1 cellular context compared by ENCODE assay signal in the genomic region with DNA sequence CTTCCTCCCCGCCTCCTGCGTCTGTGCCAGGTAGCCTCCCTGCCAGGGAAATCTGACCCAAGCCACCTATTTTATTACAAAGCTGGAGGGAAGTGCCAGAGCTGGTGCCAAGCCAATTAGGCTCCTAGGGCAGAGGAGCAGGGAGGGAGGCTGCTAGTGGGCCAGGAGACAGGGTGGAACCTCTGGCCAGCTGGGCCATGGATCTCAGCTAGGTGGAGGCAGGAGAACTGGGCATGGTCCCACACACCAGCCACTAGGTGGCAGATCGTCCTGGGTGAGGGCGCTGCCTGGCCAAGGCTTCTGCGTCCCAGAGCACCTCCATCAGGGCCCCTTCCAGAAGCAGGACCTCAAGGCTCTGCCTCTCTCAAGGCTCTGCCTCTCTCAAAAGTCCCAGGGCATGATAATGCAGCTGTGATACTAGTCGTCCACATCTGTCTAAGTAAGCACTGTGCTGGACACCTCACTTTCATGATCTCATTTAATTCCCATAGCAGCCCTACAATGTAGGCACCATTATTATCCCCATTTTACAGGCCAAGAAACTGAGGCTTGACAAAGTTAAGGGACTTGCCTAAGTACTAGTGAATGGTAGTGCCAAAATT.
TF ChIP-seq lines count a peak whose summit lies in the region.

No MANE protein-coding gene starts in this region.

TF ChIP-seq in GM12878, 131 proteins besides CTCF, POLR2A, EP300 and RAD21 (continued from another document and continues in another):
- TF ChIP-seq ZZZ3 (IDR thresholded peaks at IDR 0.05; ENCODE audit: control insufficient read depth, insufficient read length, low read depth) (no peak), KDM1A (IDR thresholded peaks at IDR 0.05; ENCODE audit: borderline replicate concordance) (no peak), RFX5 (IDR thresholded peaks at IDR 0.05; ENCODE audit: low read depth, low read length) (no peak), STAT1 (conservative IDR thresholded peaks at IDR 0.05) (no peak), IKZF1 (conservative IDR thresholded peaks at IDR 0.05) (peak; percentile 36; the same call in 1 of the 2 replicates), ZSCAN29 (IDR thresholded peaks at IDR 0.05) (no peak), SMC3 (IDR thresholded peaks at IDR 0.05; ENCODE audit: borderline replicate concordance, low read length) (peak; percentile 93), BMI1 (IDR thresholded peaks at IDR 0.05; ENCODE audit: borderline replicate concordance) (no peak), RB1 (IDR thresholded peaks at IDR 0.05; ENCODE audit: borderline replicate concordance) (0 out of 2 replicates have a peak, but pooled peaks have one; percentile 27), NFIC (IDR thresholded peaks at IDR 0.05; ENCODE audit: low read depth, low read length) (no peak), ZNF274 (IDR thresholded peaks at IDR 0.05; ENCODE audit: insufficient read depth, insufficient read length) (no peak), HDAC6 (IDR thresholded peaks at IDR 0.05; ENCODE audit: unreplicated experiment) (no peak), MTA3 (IDR thresholded peaks at IDR 0.05; ENCODE audit: borderline replicate concordance, low read length) (no peak), NFXL1 (IDR thresholded peaks at IDR 0.05; ENCODE audit: borderline replicate concordance) (no peak), CEBPB (IDR thresholded peaks at IDR 0.05; ENCODE audit: borderline replicate concordance in 1 of 2, low read depth in 2 of 2, low read length in 2 of 2) (no peak), SMARCA5 (IDR thresholded peaks at IDR 0.05) (peak; percentile 59), FOXK2 (IDR thresholded peaks at IDR 0.05) (no peak), ATF7 (IDR thresholded peaks at IDR 0.05; ENCODE audit: low read depth) (no peak), MTA2 (IDR thresholded peaks at IDR 0.05; ENCODE audit: low read depth) (no peak), STAT3 (IDR thresholded peaks at IDR 0.05; ENCODE audit: low read depth, low read length) (no peak), CBX3 (IDR thresholded peaks at IDR 0.05; ENCODE audit: borderline replicate concordance, low read depth) (no peak), TCF12 (IDR thresholded peaks at IDR 0.05; ENCODE audit: low read depth, low read length) (no peak), HDGF (IDR thresholded peaks at IDR 0.05) (0 out of 2 replicates have a peak, but pooled peaks have one; percentile 43), ZNF217 (IDR thresholded peaks at IDR 0.05) (peak; percentile 70; the same call in 1 of the 2 replicates), MEF2B (IDR thresholded peaks at IDR 0.05; ENCODE audit: partially characterized antibody, poor library complexity, severe bottlenecking) (no peak), SPI1 (IDR thresholded peaks at IDR 0.05; ENCODE audit: borderline replicate concordance, insufficient read depth, low read depth, low read length) (no peak), SRF (IDR thresholded peaks at IDR 0.05; ENCODE audit: low read depth in 2 of 2, low read length in 2 of 2) (no peak), SREBF2 (IDR thresholded peaks at IDR 0.05; ENCODE audit: low read length) (no peak), MEF2A (IDR thresholded peaks at IDR 0.05; ENCODE audit: insufficient read depth, low read depth, low read length) (no peak), IRF4 (IDR thresholded peaks at IDR 0.05; ENCODE audit: low read depth, low read length) (0 out of 2 replicates have a peak, but pooled peaks have one; percentile 21), ASH2L (IDR thresholded peaks at IDR 0.05; ENCODE audit: borderline replicate concordance, low read depth) (no peak), BHLHE40 (IDR thresholded peaks at IDR 0.05; ENCODE audit: borderline replicate concordance in 1 of 2, low read depth in 2 of 2, low read length in 1 of 2) (0 out of 4 replicates have a peak, but pooled peaks of 1 of the 2 experiments have one; percentile 7), BCL11A (IDR thresholded peaks at IDR 0.05; ENCODE audit: low read depth, low read length) (no peak), GABPA (IDR thresholded peaks at IDR 0.05; ENCODE audit: low read depth) (no peak)
- TF ChIP-seq, protein P1, sequence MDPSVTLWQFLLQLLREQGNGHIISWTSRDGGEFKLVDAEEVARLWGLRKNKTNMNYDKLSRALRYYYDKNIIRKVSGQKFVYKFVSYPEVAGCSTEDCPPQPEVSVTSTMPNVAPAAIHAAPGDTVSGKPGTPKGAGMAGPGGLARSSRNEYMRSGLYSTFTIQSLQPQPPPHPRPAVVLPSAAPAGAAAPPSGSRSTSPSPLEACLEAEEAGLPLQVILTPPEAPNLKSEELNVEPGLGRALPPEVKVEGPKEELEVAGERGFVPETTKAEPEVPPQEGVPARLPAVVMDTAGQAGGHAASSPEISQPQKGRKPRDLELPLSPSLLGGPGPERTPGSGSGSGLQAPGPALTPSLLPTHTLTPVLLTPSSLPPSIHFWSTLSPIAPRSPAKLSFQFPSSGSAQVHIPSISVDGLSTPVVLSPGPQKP (IDR thresholded peaks at IDR 0.05; ENCODE audit: low read depth, low read length): no peak
- TF ChIP-seq, protein P2, sequence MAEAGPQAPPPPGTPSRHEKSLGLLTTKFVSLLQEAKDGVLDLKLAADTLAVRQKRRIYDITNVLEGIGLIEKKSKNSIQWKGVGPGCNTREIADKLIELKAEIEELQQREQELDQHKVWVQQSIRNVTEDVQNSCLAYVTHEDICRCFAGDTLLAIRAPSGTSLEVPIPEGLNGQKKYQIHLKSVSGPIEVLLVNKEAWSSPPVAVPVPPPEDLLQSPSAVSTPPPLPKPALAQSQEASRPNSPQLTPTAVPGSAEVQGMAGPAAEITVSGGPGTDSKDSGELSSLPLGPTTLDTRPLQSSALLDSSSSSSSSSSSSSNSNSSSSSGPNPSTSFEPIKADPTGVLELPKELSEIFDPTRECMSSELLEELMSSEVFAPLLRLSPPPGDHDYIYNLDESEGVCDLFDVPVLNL (IDR thresholded peaks at IDR 0.05; ENCODE audit: low read depth, low read length): no peak
- TF ChIP-seq, protein P3, sequence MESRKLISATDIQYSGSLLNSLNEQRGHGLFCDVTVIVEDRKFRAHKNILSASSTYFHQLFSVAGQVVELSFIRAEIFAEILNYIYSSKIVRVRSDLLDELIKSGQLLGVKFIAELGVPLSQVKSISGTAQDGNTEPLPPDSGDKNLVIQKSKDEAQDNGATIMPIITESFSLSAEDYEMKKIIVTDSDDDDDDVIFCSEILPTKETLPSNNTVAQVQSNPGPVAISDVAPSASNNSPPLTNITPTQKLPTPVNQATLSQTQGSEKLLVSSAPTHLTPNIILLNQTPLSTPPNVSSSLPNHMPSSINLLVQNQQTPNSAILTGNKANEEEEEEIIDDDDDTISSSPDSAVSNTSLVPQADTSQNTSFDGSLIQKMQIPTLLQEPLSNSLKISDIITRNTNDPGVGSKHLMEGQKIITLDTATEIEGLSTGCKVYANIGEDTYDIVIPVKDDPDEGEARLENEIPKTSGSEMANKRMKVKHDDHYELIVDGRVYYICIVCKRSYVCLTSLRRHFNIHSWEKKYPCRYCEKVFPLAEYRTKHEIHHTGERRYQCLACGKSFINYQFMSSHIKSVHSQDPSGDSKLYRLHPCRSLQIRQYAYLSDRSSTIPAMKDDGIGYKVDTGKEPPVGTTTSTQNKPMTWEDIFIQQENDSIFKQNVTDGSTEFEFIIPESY (IDR thresholded peaks at IDR 0.05): no peak
- TF ChIP-seq, protein P4, sequence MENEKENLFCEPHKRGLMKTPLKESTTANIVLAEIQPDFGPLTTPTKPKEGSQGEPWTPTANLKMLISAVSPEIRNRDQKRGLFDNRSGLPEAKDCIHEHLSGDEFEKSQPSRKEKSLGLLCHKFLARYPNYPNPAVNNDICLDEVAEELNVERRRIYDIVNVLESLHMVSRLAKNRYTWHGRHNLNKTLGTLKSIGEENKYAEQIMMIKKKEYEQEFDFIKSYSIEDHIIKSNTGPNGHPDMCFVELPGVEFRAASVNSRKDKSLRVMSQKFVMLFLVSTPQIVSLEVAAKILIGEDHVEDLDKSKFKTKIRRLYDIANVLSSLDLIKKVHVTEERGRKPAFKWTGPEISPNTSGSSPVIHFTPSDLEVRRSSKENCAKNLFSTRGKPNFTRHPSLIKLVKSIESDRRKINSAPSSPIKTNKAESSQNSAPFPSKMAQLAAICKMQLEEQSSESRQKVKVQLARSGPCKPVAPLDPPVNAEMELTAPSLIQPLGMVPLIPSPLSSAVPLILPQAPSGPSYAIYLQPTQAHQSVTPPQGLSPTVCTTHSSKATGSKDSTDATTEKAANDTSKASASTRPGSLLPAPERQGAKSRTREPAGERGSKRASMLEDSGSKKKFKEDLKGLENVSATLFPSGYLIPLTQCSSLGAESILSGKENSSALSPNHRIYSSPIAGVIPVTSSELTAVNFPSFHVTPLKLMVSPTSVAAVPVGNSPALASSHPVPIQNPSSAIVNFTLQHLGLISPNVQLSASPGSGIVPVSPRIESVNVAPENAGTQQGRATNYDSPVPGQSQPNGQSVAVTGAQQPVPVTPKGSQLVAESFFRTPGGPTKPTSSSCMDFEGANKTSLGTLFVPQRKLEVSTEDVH (IDR thresholded peaks at IDR 0.05; ENCODE audit: low read depth, partially characterized antibody): no peak
- TF ChIP-seq, protein P5, sequence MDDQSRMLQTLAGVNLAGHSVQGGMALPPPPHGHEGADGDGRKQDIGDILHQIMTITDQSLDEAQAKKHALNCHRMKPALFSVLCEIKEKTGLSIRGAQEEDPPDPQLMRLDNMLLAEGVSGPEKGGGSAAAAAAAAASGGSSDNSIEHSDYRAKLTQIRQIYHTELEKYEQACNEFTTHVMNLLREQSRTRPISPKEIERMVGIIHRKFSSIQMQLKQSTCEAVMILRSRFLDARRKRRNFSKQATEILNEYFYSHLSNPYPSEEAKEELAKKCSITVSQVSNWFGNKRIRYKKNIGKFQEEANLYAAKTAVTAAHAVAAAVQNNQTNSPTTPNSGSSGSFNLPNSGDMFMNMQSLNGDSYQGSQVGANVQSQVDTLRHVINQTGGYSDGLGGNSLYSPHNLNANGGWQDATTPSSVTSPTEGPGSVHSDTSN (IDR thresholded peaks at IDR 0.05; ENCODE audit: insufficient replicate concordance, low read depth, low read length): no peak
- TF ChIP-seq, protein P6, sequence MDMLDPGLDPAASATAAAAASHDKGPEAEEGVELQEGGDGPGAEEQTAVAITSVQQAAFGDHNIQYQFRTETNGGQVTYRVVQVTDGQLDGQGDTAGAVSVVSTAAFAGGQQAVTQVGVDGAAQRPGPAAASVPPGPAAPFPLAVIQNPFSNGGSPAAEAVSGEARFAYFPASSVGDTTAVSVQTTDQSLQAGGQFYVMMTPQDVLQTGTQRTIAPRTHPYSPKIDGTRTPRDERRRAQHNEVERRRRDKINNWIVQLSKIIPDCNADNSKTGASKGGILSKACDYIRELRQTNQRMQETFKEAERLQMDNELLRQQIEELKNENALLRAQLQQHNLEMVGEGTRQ (IDR thresholded peaks at IDR 0.05; ENCODE audit: borderline replicate concordance, low read depth, low read length): no peak
- TF ChIP-seq, protein P7, sequence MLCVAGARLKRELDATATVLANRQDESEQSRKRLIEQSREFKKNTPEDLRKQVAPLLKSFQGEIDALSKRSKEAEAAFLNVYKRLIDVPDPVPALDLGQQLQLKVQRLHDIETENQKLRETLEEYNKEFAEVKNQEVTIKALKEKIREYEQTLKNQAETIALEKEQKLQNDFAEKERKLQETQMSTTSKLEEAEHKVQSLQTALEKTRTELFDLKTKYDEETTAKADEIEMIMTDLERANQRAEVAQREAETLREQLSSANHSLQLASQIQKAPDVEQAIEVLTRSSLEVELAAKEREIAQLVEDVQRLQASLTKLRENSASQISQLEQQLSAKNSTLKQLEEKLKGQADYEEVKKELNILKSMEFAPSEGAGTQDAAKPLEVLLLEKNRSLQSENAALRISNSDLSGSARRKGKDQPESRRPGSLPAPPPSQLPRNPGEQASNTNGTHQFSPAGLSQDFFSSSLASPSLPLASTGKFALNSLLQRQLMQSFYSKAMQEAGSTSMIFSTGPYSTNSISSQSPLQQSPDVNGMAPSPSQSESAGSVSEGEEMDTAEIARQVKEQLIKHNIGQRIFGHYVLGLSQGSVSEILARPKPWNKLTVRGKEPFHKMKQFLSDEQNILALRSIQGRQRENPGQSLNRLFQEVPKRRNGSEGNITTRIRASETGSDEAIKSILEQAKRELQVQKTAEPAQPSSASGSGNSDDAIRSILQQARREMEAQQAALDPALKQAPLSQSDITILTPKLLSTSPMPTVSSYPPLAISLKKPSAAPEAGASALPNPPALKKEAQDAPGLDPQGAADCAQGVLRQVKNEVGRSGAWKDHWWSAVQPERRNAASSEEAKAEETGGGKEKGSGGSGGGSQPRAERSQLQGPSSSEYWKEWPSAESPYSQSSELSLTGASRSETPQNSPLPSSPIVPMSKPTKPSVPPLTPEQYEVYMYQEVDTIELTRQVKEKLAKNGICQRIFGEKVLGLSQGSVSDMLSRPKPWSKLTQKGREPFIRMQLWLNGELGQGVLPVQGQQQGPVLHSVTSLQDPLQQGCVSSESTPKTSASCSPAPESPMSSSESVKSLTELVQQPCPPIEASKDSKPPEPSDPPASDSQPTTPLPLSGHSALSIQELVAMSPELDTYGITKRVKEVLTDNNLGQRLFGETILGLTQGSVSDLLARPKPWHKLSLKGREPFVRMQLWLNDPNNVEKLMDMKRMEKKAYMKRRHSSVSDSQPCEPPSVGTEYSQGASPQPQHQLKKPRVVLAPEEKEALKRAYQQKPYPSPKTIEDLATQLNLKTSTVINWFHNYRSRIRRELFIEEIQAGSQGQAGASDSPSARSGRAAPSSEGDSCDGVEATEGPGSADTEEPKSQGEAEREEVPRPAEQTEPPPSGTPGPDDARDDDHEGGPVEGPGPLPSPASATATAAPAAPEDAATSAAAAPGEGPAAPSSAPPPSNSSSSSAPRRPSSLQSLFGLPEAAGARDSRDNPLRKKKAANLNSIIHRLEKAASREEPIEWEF (IDR thresholded peaks at IDR 0.05; ENCODE audit: insufficient replicate concordance, low read depth, low read length): no peak
- TF ChIP-seq, protein P8, sequence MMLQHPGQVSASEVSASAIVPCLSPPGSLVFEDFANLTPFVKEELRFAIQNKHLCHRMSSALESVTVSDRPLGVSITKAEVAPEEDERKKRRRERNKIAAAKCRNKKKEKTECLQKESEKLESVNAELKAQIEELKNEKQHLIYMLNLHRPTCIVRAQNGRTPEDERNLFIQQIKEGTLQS (IDR thresholded peaks at IDR 0.05; ENCODE audit: borderline replicate concordance, extremely low read depth, low read depth, low read length): no peak
